6 cellular contexts compared by ENCODE assay signal in genomic region chr2:71635798-71636197, GRCh38.
"Had no signal": no experiment of that assay in that cellular context is flagged by ENCODE, and none has a peak within 500 bp of the region (broad histone marks: within the 10 kb centered on the region; RNA-seq: fewer than 3 reads in every experiment).

No MANE protein-coding gene starts in this region.

- H3K4me3 ChIP-seq: GM23338, HAP-1 had no signal

- H3K36me3 ChIP-seq: HAP-1 had no signal

- H2AFZ ChIP-seq: GM23338 had no signal

- H3K9me3 ChIP-seq: HAP-1 had no signal

- H3K4me1 Mint-ChIP-seq: IgD-negative memory B cell had no signal

- H3K4me3 Mint-ChIP-seq: GM23338, HFFc6, IgD-negative memory B cell had no signal

- DNase-seq: HFFc6, KG1 had no signal

- H3K27ac ChIP-seq: HL-60 had no signal

- H3K9me3 Mint-ChIP-seq: GM23338, HFFc6, IgD-negative memory B cell had no signal

- H3K27ac Mint-ChIP-seq: GM23338, HFFc6, IgD-negative memory B cell had no signal

- H3K4me2 ChIP-seq: GM23338 had no signal

- H3K36me3 Mint-ChIP-seq: IgD-negative memory B cell had no signal

- H3K4me1 ChIP-seq: HAP-1 had no signal
